Comparison of ENCODE assay signal across 8 cellular contexts in genomic region chr10:119541459-119542356, GRCh38. TPM values are rescaled to one million over a fixed set of nuclear protein-coding genes. Genes with fewer than 3 reads are reported as not detected.
DNase-seq lines count a peak whose midpoint lies in the region; ATAC-seq and TF ChIP-seq lines count a peak whose summit lies in the region.

No MANE protein-coding gene starts in this region.

- peaks cover 16% of the 10 kb centered on the region for H3K27me3 Mint-ChIP-seq in dendritic cell treated with granulocyte-macrophage colony-stimulating factor and Interleukin-4, amounts not matched to agents 40 ng/mL and 50 ng/mL, for 4 days
- no peaks in the 10 kb centered on the region for H3K27me3 Mint-ChIP-seq in naive B cell

- TF ChIP-seq CTCF in HFF-Myc (IDR thresholded peaks at IDR 0.05; ENCODE audit: low read depth, low read length, missing control alignments), result no peak
- no peak for TF ChIP-seq CTCF in stomach (IDR thresholded peaks at IDR 0.05)

- intact Hi-C loops in dendritic cell treated with granulocyte-macrophage colony-stimulating factor and Interleukin-4, amounts not matched to agents 40 ng/mL and 50 ng/mL, for 4 days (cut with micrococcal nuclease), result loop anchor here (1.0 kb wide), 2 partner anchors 24 to 56 kb away; no protein-coding TSS in a partner anchor
- intact Hi-C loops in stomach (cut with DNase I; ENCODE audit: low total_unique reads), result no loop called here

- no peaks in the 10 kb centered on the region for H3K9me3 Mint-ChIP-seq in dendritic cell treated with granulocyte-macrophage colony-stimulating factor and Interleukin-4, amounts not matched to agents 40 ng/mL and 50 ng/mL, for 4 days
- H3K9me3 Mint-ChIP-seq in naive B cell, result no peaks in the 10 kb centered on the region

- H3K36me3 Mint-ChIP-seq in dendritic cell treated with granulocyte-macrophage colony-stimulating factor and Interleukin-4, amounts not matched to agents 40 ng/mL and 50 ng/mL, for 4 days (ENCODE audit: low read depth), result peaks cover 37% of the 10 kb centered on the region
- H3K36me3 Mint-ChIP-seq in naive B cell, result no peaks in the 10 kb centered on the region

- DNase-seq in AG20443 (ENCODE audit: low spot score) (peak; percentile 47), HFF-Myc (ENCODE audit: extremely low read depth, low read depth) (no peak), naive B cell (no peak), stomach (peak; percentile 30), NCI-H2081 (lab: John Stamatoyannopoulos, UW) (no peak), KG1 (lab: John Stamatoyannopoulos, UW) (no peak)
- peak; percentile 13 to 44 (median 27) for DNase-seq in activated CD4-positive, CD25-positive, alpha-beta regulatory T cell (lab: John Stamatoyannopoulos, UW)

- H3K4me3 ChIP-seq in HFF-Myc (replicated peaks; ENCODE audit: low read depth, low read length) (peak overlapping the region; percentile 85), stomach (peak overlapping the region; percentile 66 to 89 (median 84))

- H3K4me1 Mint-ChIP-seq in dendritic cell treated with granulocyte-macrophage colony-stimulating factor and Interleukin-4, amounts not matched to agents 40 ng/mL and 50 ng/mL, for 4 days (ENCODE audit: low read depth), result peaks cover 61% of the 10 kb centered on the region
- peaks cover 12 to 49% (median 46%) of the 10 kb centered on the region in 3 donors for H3K4me1 Mint-ChIP-seq in naive B cell

- TF ChIP-seq EP300 in stomach (IDR thresholded peaks at IDR 0.05), result no peak

- H3K27me3 ChIP-seq in stomach, result peaks cover 0 to 9% (median 0%) of the 10 kb centered on the region in 3 donors

- peak overlapping the region; percentile 89 for H3K4me3 Mint-ChIP-seq in dendritic cell treated with granulocyte-macrophage colony-stimulating factor and Interleukin-4, amounts not matched to agents 40 ng/mL and 50 ng/mL, for 4 days
- H3K4me3 Mint-ChIP-seq in naive B cell, result peak overlapping the region; percentile 79 to 91 (median 84)

- no peaks in the 10 kb centered on the region for H3K9me3 ChIP-seq in stomach

- ATAC-seq in naive B cell (ENCODE audit: low read depth in 2 of 2), result peak; percentile 13 to 15

- H3K27ac Mint-ChIP-seq in dendritic cell treated with granulocyte-macrophage colony-stimulating factor and Interleukin-4, amounts not matched to agents 40 ng/mL and 50 ng/mL, for 4 days, result peak overlapping the region; percentile 89
- H3K27ac Mint-ChIP-seq in naive B cell, result peak overlapping the region in 4 of 6 donors; percentile 37 to 96 (median 66)

- peaks cover 12 to 77% (median 53%) of the 10 kb centered on the region in 4 donors for H3K4me1 ChIP-seq in stomach

- H3K27ac ChIP-seq in stomach, result peak overlapping the region; percentile 79 to 88 (median 86)

- no peak for TF ChIP-seq POLR2A in stomach (IDR thresholded peaks at IDR 0.05)

- no peaks in the 10 kb centered on the region for H3K36me3 ChIP-seq in stomach

- 28 to 40% (median 37%) methylated on average over 35 to 57 of the region's 57 CpGs for WGBS in stomach, 5 donors

RNA-seq across cellular contexts. Expression of gene RGS10, which starts 0.8 kb away (rescaled TPM):
- 10 to 100 TPM; 15.0 to 25.0 (median 20.4) TPM for polyA plus RNA-seq in naive B cell (ENCODE audit: low read depth in 6 of 6)
- 100 to 1,000 TPM in 1 of 5 donors, 10 to 100 TPM in 3, not detected in 1; 12.3 to 177 (median 29.1) TPM for total RNA-seq in stomach
- polyA plus RNA-seq in stomach, result 100 to 1,000 TPM in 1 of 3 donors, 10 to 100 TPM in 2; 47.7 to 128 (median 60.8) TPM

RNA-seq across cellular contexts. Expression of gene TIAL1, which starts 55.1 kb away (rescaled TPM):
- polyA plus RNA-seq in naive B cell (ENCODE audit: low read depth in 6 of 6) (10 to 100 TPM in 4 of 6 donors, 1 to 10 TPM in 2; 7.8 to 14.6 (median 13.2) TPM), stomach (10 to 100 TPM; 24.3 to 68.3 (median 29.0) TPM)
- total RNA-seq in stomach, result 100 to 1,000 TPM in 1 of 5 donors, 10 to 100 TPM in 4; 22.6 to 140 (median 49.6) TPM

Comparison
In these comparisons a context has a peak if more than half of its experiments do, and no peak if none do; other contexts are left out.
1. DNase-seq: peak in AG20443 (single experiment), activated CD4-positive, CD25-positive, alpha-beta regulatory T cell (4 of 4) and stomach (single experiment); none in HFF-Myc (single experiment), naive B cell (single experiment), NCI-H2081 (0 of 2) and KG1 (single experiment).